ENCODE assay signal across 18 cellular contexts in the genomic region with DNA sequence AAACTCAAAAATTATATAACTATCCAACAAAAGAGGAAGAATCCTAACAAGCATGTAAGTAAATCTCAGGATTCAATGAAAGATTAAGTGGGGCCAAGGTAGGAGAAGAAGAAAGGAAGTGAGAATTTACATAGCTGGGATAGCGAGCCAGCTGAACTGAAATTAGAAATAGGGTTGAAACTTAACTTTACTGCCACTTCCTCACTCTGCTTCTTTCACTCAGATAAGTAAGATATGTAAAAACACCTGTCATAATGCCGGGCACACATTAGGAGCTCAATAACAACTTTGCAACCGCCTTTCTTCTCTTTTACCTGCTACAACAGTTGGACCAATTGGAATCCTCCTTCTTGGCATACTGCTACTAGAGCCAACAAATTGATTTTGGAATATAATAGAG.
DNase-seq lines count a peak whose midpoint lies in the region; ATAC-seq, FAIRE-seq and TF ChIP-seq lines count a peak whose summit lies in the region.
"Had no signal": no experiment of that assay in that cellular context is flagged by ENCODE, and none has a peak within 500 bp of the region (broad histone marks: within the 10 kb centered on the region; RNA-seq: fewer than 3 reads in every experiment).

No MANE protein-coding gene starts in this region.

- H3K9me3 ChIP-seq in WERI-Rb-1 (ENCODE audit: severe bottlenecking): no peaks in the 10 kb centered on the region
- H3K9me3 ChIP-seq: A549, left lung, transverse colon had no signal

- DNase-seq in GM12891 (ENCODE audit: insufficient read length, low spot score) (no peak), NCI-H2227 treated with DMSO at 0.1 percent for 48 hours (lab: John Stamatoyannopoulos, UW) (no peak), WERI-Rb-1 (no peak), foreskin keratinocyte (no peak)
- DNase-seq in activated CD4-positive, alpha-beta T cell treated with anti-CD3 and anti-CD28 coated beads for 4 hours: no peak
- DNase-seq: activated CD4-positive, alpha-beta T cell treated with anti-CD3 and anti-CD28 coated beads, Interleukin-2, amount 50 U/mL, for 48 hours; anterior cingulate cortex; left lung; natural killer cell; NCI-H526 treated with DMSO at 0.1 percent for 48 hours; RPMI8226; stimulated activated CD4-positive, alpha-beta T cell treated with anti-CD3 and anti-CD28 coated beads, Interleukin-1b, Interleukin-23, amount 100 ng/mL, for 48 hours; transverse colon had no signal

- ATAC-seq in GM19395 (IDR thresholded peaks at IDR 0.05; ENCODE audit: unreplicated experiment) (peak; percentile 95), HG02642 (IDR thresholded peaks at IDR 0.05; ENCODE audit: poor library complexity, unreplicated experiment) (peak; percentile 75), HG03378 (IDR thresholded peaks at IDR 0.05; ENCODE audit: unreplicated experiment) (peak; percentile 78), foreskin keratinocyte (no peak)
- ATAC-seq: A549, K562, left lung, natural killer cell had no signal

- no peaks in the 10 kb centered on the region for H3K4me1 ChIP-seq in foreskin keratinocyte
- H3K4me1 ChIP-seq: A549, left lung, transverse colon had no signal

- H3K27me3 ChIP-seq in WERI-Rb-1 (ENCODE audit: insufficient read depth, low read depth, severe bottlenecking): no peaks in the 10 kb centered on the region
- no peaks in the 10 kb centered on the region for H3K27me3 ChIP-seq in foreskin keratinocyte
- H3K27me3 ChIP-seq: left lung, transverse colon had no signal

- TF ChIP-seq CTCF in WERI-Rb-1 (IDR thresholded peaks at IDR 0.05; ENCODE audit: low read depth, low read length): no peak
- TF ChIP-seq CTCF in foreskin keratinocyte (conservative IDR thresholded peaks at IDR 0.05): no peak

- no peak overlapping the region for H3K27ac ChIP-seq in WERI-Rb-1
- no peak overlapping the region for H3K27ac ChIP-seq in foreskin keratinocyte
- H3K27ac ChIP-seq: A549, left lung, transverse colon had no signal

- FAIRE-seq in GM12891 (lab: Jason Lieb, UNC): no peak
- FAIRE-seq: K562 had no signal

- H3K36me3 ChIP-seq in WERI-Rb-1: no peaks in the 10 kb centered on the region
- H3K36me3 ChIP-seq: left lung, transverse colon had no signal

- no peak for TF ChIP-seq POLR2A in GM12891 (IDR thresholded peaks at IDR 0.05; ENCODE audit: low read depth, low read length)

- H3K4me3 ChIP-seq in WERI-Rb-1 (ENCODE audit: low read depth, low read length): no peak overlapping the region
- H3K4me3 ChIP-seq: A549, K562, left lung, transverse colon had no signal

TF ChIP-seq in GM12891, 5 proteins besides CTCF, POLR2A, EP300 and RAD21:
- TF ChIP-seq SPI1 (IDR thresholded peaks at IDR 0.05; ENCODE audit: low read depth, low read length) (peak; percentile 75), PAX5 (IDR thresholded peaks at IDR 0.05; ENCODE audit: insufficient read depth, low read length, severe bottlenecking) (no peak)
TF ChIP-seq in GM12891: peak in this region for 1.
